ENCODE assay signal across 8 cellular contexts in genomic region chr9:129995409-129996160, GRCh38. TPM values are rescaled to one million over a fixed set of nuclear protein-coding genes. Genes with fewer than 3 reads are reported as not detected.
DNase-seq lines count a peak whose midpoint lies in the region; ATAC-seq and TF ChIP-seq lines count a peak whose summit lies in the region.

No MANE protein-coding gene starts in this region.

- H3K27me3 ChIP-seq in CD4-positive, alpha-beta T cell (ENCODE audit: control insufficient read depth, insufficient read depth, low read length): no peaks in the 10 kb centered on the region

- no peaks in the 10 kb centered on the region for H3K27me3 Mint-ChIP-seq in CD4-positive, alpha-beta T cell
- H3K27me3 Mint-ChIP-seq in chondrocyte (ENCODE audit: low read depth): no peaks in the 10 kb centered on the region
- no peaks in the 10 kb centered on the region for H3K27me3 Mint-ChIP-seq in nephron (ENCODE audit: low read depth)

- TF ChIP-seq CTCF in CD4-positive, alpha-beta T cell (IDR thresholded peaks at IDR 0.05): no peak
- TF ChIP-seq CTCF in chondrocyte (IDR thresholded peaks at IDR 0.05) (no peak), nephron (IDR thresholded peaks at IDR 0.05; ENCODE audit: unreplicated experiment in 3 of 3) (no peak), GM10266 (IDR thresholded peaks at IDR 0.05; ENCODE audit: control insufficient read depth, insufficient read depth, low read depth, missing control alignments) (no peak)

- CTCF ChIA-PET in CD4-positive, alpha-beta T cell (lab: Charles Lee): interaction anchor here (0.9 to 6.0 kb wide), 5 partner anchors 21 to 151 kb away, joined by 3 to 27 read pairs (median 4); no protein-coding TSS in a partner anchor

- intact Hi-C loops in CD4-positive, alpha-beta T cell (cut with DNase I, micrococcal nuclease): loop anchor here in 1 of 2 experiments (5.0 kb wide), 1 partner anchor 37 kb away; no protein-coding TSS in a partner anchor

- peak overlapping the region; percentile 80 for H3K27ac Mint-ChIP-seq in CD4-positive, alpha-beta T cell
- H3K27ac Mint-ChIP-seq in chondrocyte (ENCODE audit: unreplicated experiment) (peak overlapping the region; percentile 68), nephron (peak overlapping the region; percentile 43 to 71 (median 44))

- H3K27ac ChIP-seq in CD4-positive, alpha-beta T cell (ENCODE audit: low read depth, low read length): peak overlapping the region; percentile 64

- H3K9me3 Mint-ChIP-seq in CD4-positive, alpha-beta T cell: no peaks in the 10 kb centered on the region
- H3K9me3 Mint-ChIP-seq in chondrocyte (ENCODE audit: low read depth): no peaks in the 10 kb centered on the region
- no peaks in the 10 kb centered on the region for H3K9me3 Mint-ChIP-seq in nephron

- peaks cover 63% of the 10 kb centered on the region for H3K36me3 Mint-ChIP-seq in CD4-positive, alpha-beta T cell (ENCODE audit: low read depth)
- H3K36me3 Mint-ChIP-seq in chondrocyte (ENCODE audit: low read depth): peaks cover 4% of the 10 kb centered on the region
- H3K36me3 Mint-ChIP-seq in nephron (ENCODE audit: low read depth): peaks cover 25% of the 10 kb centered on the region

- no peaks in the 10 kb centered on the region for H3K9me3 ChIP-seq in CD4-positive, alpha-beta T cell (ENCODE audit: control insufficient read depth, low read length)

- peak; percentile 39 for ATAC-seq in CD4-positive, alpha-beta T cell (ENCODE audit: poor library complexity)

- POLR2A ChIA-PET in CD4-positive, alpha-beta T cell (lab: Charles Lee): interaction anchor here (0.6 to 2.7 kb wide), 9 partner anchors 13 to 132 kb away, joined by 3 to 12 read pairs (median 7); partner anchors contain the start of gene FNBP1

- H3K4me1 Mint-ChIP-seq in CD4-positive, alpha-beta T cell (ENCODE audit: low read depth): peaks cover 76% of the 10 kb centered on the region
- peaks cover 54% of the 10 kb centered on the region for H3K4me1 Mint-ChIP-seq in chondrocyte (ENCODE audit: low read depth)
- peaks cover 26% of the 10 kb centered on the region for H3K4me1 Mint-ChIP-seq in nephron

- no peak for DNase-seq in CD4-positive, alpha-beta T cell
- peak; percentile 10 for DNase-seq in NOMO-1 treated with DMSO at 0.1 percent for 48 hours (lab: John Stamatoyannopoulos, UW; ENCODE audit: unreplicated experiment)
- DNase-seq in chondrocyte (ENCODE audit: low spot score): no peak
- DNase-seq in GM10266 (ENCODE audit: extremely low spot score): no peak
- DNase-seq in SW 1271 (lab: John Stamatoyannopoulos, UW): no peak
- no peak for DNase-seq in NCI-H2227 (lab: John Stamatoyannopoulos, UW; ENCODE audit: unreplicated experiment)
- DNase-seq in HuH-7.5 (ENCODE audit: low spot score): no peak

- H3K4me3 Mint-ChIP-seq in CD4-positive, alpha-beta T cell: peak overlapping the region; percentile 32
- H3K4me3 Mint-ChIP-seq in chondrocyte (ENCODE audit: unreplicated experiment) (no peak overlapping the region), nephron (no peak overlapping the region)

RNA-seq across cellular contexts. Expression of gene FNBP1, which starts 47.4 kb away (rescaled TPM):
- 100 to 1,000 TPM; 166 to 181 TPM for total RNA-seq in CD4-positive, alpha-beta T cell
- total RNA-seq in chondrocyte: 49.4 to 61.2 TPM (median 58.7 TPM) in 3 replicates

RNA-seq across cellular contexts. Expression of gene GPR107, which starts 58.1 kb away (rescaled TPM):
- 10 to 100 TPM; 18.9 to 19.2 TPM for total RNA-seq in CD4-positive, alpha-beta T cell
- total RNA-seq in chondrocyte: 67.0 to 74.6 TPM (median 70.7 TPM) in 3 replicates
